In genomic region chr6:37239950-37240713, GRCh38 we compare ENCODE assay signal across 8 cellular contexts. TPM values are rescaled to one million over a fixed set of nuclear protein-coding genes. Genes with fewer than 3 reads are reported as not detected.
DNase-seq lines count a peak whose midpoint lies in the region; ATAC-seq and TF ChIP-seq lines count a peak whose summit lies in the region.

No MANE protein-coding gene starts in this region.

- H3K27ac ChIP-seq in parathyroid adenoma (no peak overlapping the region), thoracic aorta (peak overlapping the region; percentile 89 to 92)

- peak overlapping the region; percentile 50 to 61 for H3K4me3 Mint-ChIP-seq in activated T-cell treated with anti-CD3 and anti-CD28 coated beads, Interleukin-2, amount 50 U/mL, for 72 hours
- H3K4me3 Mint-ChIP-seq in Caco-2 (ENCODE audit: unreplicated experiment): no peak overlapping the region

- CTCF ChIA-PET in Caco-2 (lab: Charles Lee): no interaction called here

- intact Hi-C loops in Caco-2 (cut with micrococcal nuclease; ENCODE audit: unreplicated experiment): no loop called here

- H3K27ac Mint-ChIP-seq in activated T-cell treated with anti-CD3 and anti-CD28 coated beads, Interleukin-2, amount 50 U/mL, for 72 hours: peak overlapping the region; percentile 90
- no peak overlapping the region for H3K27ac Mint-ChIP-seq in Caco-2 (ENCODE audit: unreplicated experiment)

- no peaks in the 10 kb centered on the region for H3K9me3 Mint-ChIP-seq in activated T-cell treated with anti-CD3 and anti-CD28 coated beads, Interleukin-2, amount 50 U/mL, for 72 hours
- H3K9me3 Mint-ChIP-seq in Caco-2 (ENCODE audit: unreplicated experiment): peaks cover 3% of the 10 kb centered on the region

- H3K27me3 ChIP-seq in parathyroid adenoma (ENCODE audit: control insufficient read depth, insufficient read depth, low read length): no peaks in the 10 kb centered on the region
- no peaks in the 10 kb centered on the region for H3K27me3 ChIP-seq in thoracic aorta (replicated peaks; ENCODE audit: insufficient read depth)
- no peaks in the 10 kb centered on the region for H3K27me3 ChIP-seq in Caco-2 (replicated peaks; ENCODE audit: control insufficient read depth, insufficient read depth, low read length)

- H3K4me3 ChIP-seq in parathyroid adenoma (ENCODE audit: low read depth, low read length) (no peak overlapping the region), thoracic aorta (no peak overlapping the region), Caco-2 (ENCODE audit: low read depth, low read length) (no peak overlapping the region)

- ATAC-seq in HG03045 (IDR thresholded peaks at IDR 0.05; ENCODE audit: unreplicated experiment) (peak; percentile 68), thoracic aorta (ENCODE audit: insufficient number of reproducible peaks, low FRiP score, low read depth) (peak; percentile 55)
- peak; percentile 91 to 93 for ATAC-seq in activated T-cell treated with anti-CD3 and anti-CD28 coated beads, Interleukin-2, amount 50 U/mL, for 72 hours (replicated peaks in 1 of 2)

- H3K36me3 ChIP-seq in parathyroid adenoma (ENCODE audit: control insufficient read depth, insufficient read depth, low read length) (no peaks in the 10 kb centered on the region), thoracic aorta (no peaks in the 10 kb centered on the region), Caco-2 (ENCODE audit: control insufficient read depth, insufficient read depth, low read length) (no peaks in the 10 kb centered on the region)

- no TSS peak for BruUV-seq in Caco-2 (replicated peaks; lab: Mats Ljungman, UMichigan)

- POLR2A ChIA-PET in Caco-2 (lab: Charles Lee): no interaction called here

- peak overlapping the region; percentile 44 for H2AFZ ChIP-seq in parathyroid adenoma

- peak; percentile 94 for DNase-seq in Daoy (ENCODE audit: low read depth)
- peak; percentile 98 for DNase-seq in OCI-M1 (lab: John Stamatoyannopoulos, UW)
- peak; percentile 84 to 91 for DNase-seq in activated T-cell treated with anti-CD3 and anti-CD28 coated beads, Interleukin-2, amount 50 U/mL, for 72 hours
- DNase-seq in fibroblast of the conjunctiva (ENCODE audit: low read depth): peak; percentile 96
- peak; percentile 82 for DNase-seq in thoracic aorta (ENCODE audit: low spot score)
- no peak for DNase-seq in Caco-2

- no peaks in the 10 kb centered on the region for H3K27me3 Mint-ChIP-seq in activated T-cell treated with anti-CD3 and anti-CD28 coated beads, Interleukin-2, amount 50 U/mL, for 72 hours (ENCODE audit: low read depth)
- H3K27me3 Mint-ChIP-seq in Caco-2 (ENCODE audit: insufficient read depth, unreplicated experiment): no peaks in the 10 kb centered on the region

- no peaks in the 10 kb centered on the region for H3K36me3 Mint-ChIP-seq in activated T-cell treated with anti-CD3 and anti-CD28 coated beads, Interleukin-2, amount 50 U/mL, for 72 hours (ENCODE audit: insufficient read depth in 2 of 2)
- peaks cover 10% of the 10 kb centered on the region for H3K36me3 Mint-ChIP-seq in Caco-2 (ENCODE audit: insufficient read depth, unreplicated experiment)

- H3K9ac ChIP-seq in parathyroid adenoma: no peak overlapping the region

- no peak for TF ChIP-seq CTCF in parathyroid adenoma (IDR thresholded peaks at IDR 0.05)
- no peak for TF ChIP-seq CTCF in thoracic aorta (IDR thresholded peaks at IDR 0.05)
- no peak for TF ChIP-seq CTCF in Caco-2 (IDR thresholded peaks at IDR 0.05; ENCODE audit: insufficient read depth in 1 of 2, low read depth in 1 of 2, low read length in 1 of 2, severe bottlenecking in 1 of 2, unreplicated experiment in 1 of 2)

- no peak overlapping the region for H3K4me2 ChIP-seq in parathyroid adenoma (ENCODE audit: low read length)

- H3K9me3 ChIP-seq in parathyroid adenoma (ENCODE audit: control insufficient read depth, low read length) (no peaks in the 10 kb centered on the region), thoracic aorta (no peaks in the 10 kb centered on the region), Caco-2 (no peaks in the 10 kb centered on the region)

- H3K4me1 Mint-ChIP-seq in activated T-cell treated with anti-CD3 and anti-CD28 coated beads, Interleukin-2, amount 50 U/mL, for 72 hours (ENCODE audit: low read depth): peaks cover 65% of the 10 kb centered on the region
- peaks cover 26% of the 10 kb centered on the region for H3K4me1 Mint-ChIP-seq in Caco-2 (ENCODE audit: low read depth, unreplicated experiment)

- no peaks in the 10 kb centered on the region for H3K79me2 ChIP-seq in parathyroid adenoma

- H3K4me1 ChIP-seq in parathyroid adenoma (peaks cover 9% of the 10 kb centered on the region), thoracic aorta (ENCODE audit: control insufficient read depth in 1 of 2, low read depth in 2 of 2) (peaks cover 52 to 65% of the 10 kb centered on the region in 2 donors), Caco-2 (peaks cover 41% of the 10 kb centered on the region)

RNA-seq across cellular contexts. Expression of gene TBC1D22B, which starts 17.4 kb away (rescaled TPM):
- total RNA-seq in Daoy (2014; rRNA removed; shearing (Covaris generic)): 6.1 and 7.7 TPM in 2 replicates
- 10 to 100 TPM; 23.2 to 24.4 TPM for total RNA-seq in activated T-cell treated with anti-CD3 and anti-CD28 coated beads, Interleukin-2, amount 50 U/mL, for 72 hours
- total RNA-seq in thoracic aorta: 10 to 100 TPM in 1 of 2 donors, 1 to 10 TPM in 1; 7.7 to 11.6 TPM
- total RNA-seq in Caco-2 (2022): 11.8 and 13.5 TPM in 2 replicates

RNA-seq across cellular contexts. Expression of gene TMEM217, which starts 17.8 kb away (rescaled TPM):
- 0.12 and 0.40 TPM in 2 replicates for total RNA-seq in Daoy (2014; rRNA removed; shearing (Covaris generic))
- total RNA-seq in activated T-cell treated with anti-CD3 and anti-CD28 coated beads, Interleukin-2, amount 50 U/mL, for 72 hours: 1 to 10 TPM; 6.8 to 9.3 TPM
- total RNA-seq in thoracic aorta (1 to 10 TPM in 1 of 2 donors, under 1 TPM in 1; 0.41 to 6.2 TPM), Caco-2 (2022) (1.6 and 2.6 TPM in 2 replicates)

Comparison
In these comparisons a context has a peak if more than half of its experiments do, and no peak if none do; other contexts are left out.
1. DNase-seq: peak in Daoy (single experiment), OCI-M1 (single experiment), activated T-cell treated with anti-CD3 and anti-CD28 coated beads, Interleukin-2, amount 50 U/mL, for 72 hours (2 of 2), fibroblast of the conjunctiva (single experiment) and thoracic aorta (single experiment); none in Caco-2 (0 of 2).
2. Peak in every context shown above with its lines, with median percentiles within 50 percentile points of each other: ATAC-seq.